In genomic region chr17:7029659-7030058, GRCh38 we compare ENCODE assay signal across 1 cellular context.
TF ChIP-seq lines count a peak whose summit lies in the region.

No MANE protein-coding gene starts in this region.

TF ChIP-seq in K562, 482 proteins besides CTCF, POLR2A, EP300 and RAD21:
- TF ChIP-seq EHMT2 (IDR thresholded peaks at IDR 0.05) (no peak), GABPA (tag; conservative IDR thresholded peaks at IDR 0.05; ENCODE audit: low read depth) (peak; percentile 61), E2F6 (IDR thresholded peaks at IDR 0.05; ENCODE audit: borderline replicate concordance in 1 of 2, extremely low read depth in 1 of 2, insufficient read depth in 1 of 2, insufficient read length in 1 of 2, low read depth in 1 of 2, low read length in 1 of 2, poor library complexity in 1 of 2, severe bottlenecking in 1 of 2) (peak in 1 of 2 experiments; percentile 37), CREM (IDR thresholded peaks at IDR 0.05; ENCODE audit: low read depth) (peak; percentile 20; the same call in 1 of the 2 replicates)
